Comparison of ENCODE assay signal across 17 cellular contexts in genomic region chr17:75590314-75590761, GRCh38. TPM values are rescaled to one million over a fixed set of nuclear protein-coding genes. Genes with fewer than 3 reads are reported as not detected.
A peak's percentile ranks its signal among the peaks of the same experiment; 100 is the strongest.
DNase-seq lines count a peak whose midpoint lies in the region; ATAC-seq and TF ChIP-seq lines count a peak whose summit lies in the region.
"Had no signal": no experiment of that assay in that cellular context is flagged by ENCODE, and none has a peak within 500 bp of the region (broad histone marks: within the 10 kb centered on the region; RNA-seq: fewer than 3 reads in every experiment).

No MANE protein-coding gene starts in this region.

- H3K9me2 ChIP-seq in SK-N-SH, result no peaks in the 10 kb centered on the region

- H2AFZ ChIP-seq in SK-N-SH (ENCODE audit: low read depth) (no peak overlapping the region), neural progenitor cell (replicated peaks) (no peak overlapping the region)

- WGBS in SK-N-SH (ENCODE audit: low lambda C conversion rate), result over 99% methylated on average over 8 of the region's 8 CpGs

- peak overlapping the region; percentile 73 for H3K27ac Mint-ChIP-seq in central memory CD8-positive, alpha-beta T cell (ENCODE audit: low read depth)
- no peak overlapping the region for H3K27ac Mint-ChIP-seq in neural progenitor cell

- H3K36me3 ChIP-seq in SK-N-SH (replicated peaks in 1 of 2; ENCODE audit: control insufficient read depth in 1 of 2, insufficient read depth in 2 of 2, low read length in 1 of 2), result no peaks in the 10 kb centered on the region
- H3K36me3 ChIP-seq in HEK293 (ENCODE audit: control insufficient read depth in 2 of 2, insufficient read depth in 1 of 2, low read length in 2 of 2), result no peaks in the 10 kb centered on the region
- no peaks in the 10 kb centered on the region for H3K36me3 ChIP-seq in neural progenitor cell
- H3K36me3 ChIP-seq: sigmoid colon had no signal

- ATAC-seq in SK-N-SH treated with all-trans-retinoic acid at 6 μM for 48 hours, result no peak
- no peak for ATAC-seq in central memory CD8-positive, alpha-beta T cell (replicated peaks; ENCODE audit: extremely low read depth, poor library complexity, severe bottlenecking)
- no peak for ATAC-seq in GM21723 (IDR thresholded peaks at IDR 0.05; ENCODE audit: unreplicated experiment)
- ATAC-seq in HG02885 (IDR thresholded peaks at IDR 0.05; ENCODE audit: poor library complexity, unreplicated experiment), result no peak

- peaks cover 2% of the 10 kb centered on the region for H3K36me3 Mint-ChIP-seq in central memory CD8-positive, alpha-beta T cell (ENCODE audit: insufficient read depth)
- no peaks in the 10 kb centered on the region for H3K36me3 Mint-ChIP-seq in neural progenitor cell

- H3K4me1 Mint-ChIP-seq in central memory CD8-positive, alpha-beta T cell, result peaks cover 14% of the 10 kb centered on the region
- H3K4me1 Mint-ChIP-seq in neural progenitor cell, result peaks cover 4% of the 10 kb centered on the region

- CTCF ChIA-PET in SK-N-SH (lab: Yijun Ruan, JAX), result interaction anchor here (0.6 to 4.3 kb wide), 21 partner anchors 12 to 175 kb away, joined by 3 to 41 read pairs (median 4); partner anchors contain the start of genes GALK1, SMIM5 and TSEN54
- CTCF ChIA-PET in HEK293 (lab: Yijun Ruan, JAX), result interaction anchor here (0.7 to 5.1 kb wide), 10 partner anchors 11 to 175 kb away, joined by 3 to 58 read pairs (median 4); partner anchors contain the start of gene SMIM5

- no peak for TF ChIP-seq EP300 in SK-N-SH (IDR thresholded peaks at IDR 0.05; ENCODE audit: borderline replicate concordance in 1 of 2, low read depth in 1 of 2, low read length in 1 of 2)

- no peaks in the 10 kb centered on the region for H3K27me3 Mint-ChIP-seq in central memory CD8-positive, alpha-beta T cell
- peaks cover 28% of the 10 kb centered on the region for H3K27me3 Mint-ChIP-seq in neural progenitor cell (ENCODE audit: insufficient read depth, low read depth)

- H3K79me2 ChIP-seq in SK-N-SH (ENCODE audit: insufficient read depth), result no peaks in the 10 kb centered on the region
- H3K79me2 ChIP-seq in neural progenitor cell (ENCODE audit: low read depth), result no peaks in the 10 kb centered on the region

- peaks cover 0 to 16% of the 10 kb centered on the region in 2 experiments; a peak in 1 of 4 replicates for H3K4me1 ChIP-seq in SK-N-SH (ENCODE audit: control insufficient read depth in 1 of 2, insufficient read depth in 2 of 2, low read depth in 1 of 2, low read length in 1 of 2)
- H3K4me1 ChIP-seq in HEK293 (ENCODE audit: control insufficient read depth, insufficient read depth, low read length), result peaks cover 2% of the 10 kb centered on the region; the same call in 1 of the 2 replicates
- H3K4me1 ChIP-seq in neural progenitor cell, result peaks cover 7% of the 10 kb centered on the region

- H3K27ac ChIP-seq in SK-N-SH (ENCODE audit: low read depth in 2 of 2, low read length in 1 of 2) (no peak overlapping the region), HEK293 (ENCODE audit: extremely low read depth, low read depth, low read length) (no peak overlapping the region), neural progenitor cell (no peak overlapping the region)

- H3K4me2 ChIP-seq in SK-N-SH, result peak overlapping the region; percentile 93; the same call in 1 of the 2 replicates
- no peak overlapping the region for H3K4me2 ChIP-seq in neural progenitor cell

- H3F3A ChIP-seq in SK-N-SH (replicated peaks; ENCODE audit: insufficient read depth) (no peaks in the 10 kb centered on the region), neural progenitor cell (ENCODE audit: low read depth) (peaks cover 19% of the 10 kb centered on the region)

- peak overlapping the region; percentile 18 for H3K4me3 Mint-ChIP-seq in central memory CD8-positive, alpha-beta T cell
- peak overlapping the region; percentile 69 for H3K4me3 Mint-ChIP-seq in neural progenitor cell

- TF ChIP-seq CTCF in SK-N-SH (IDR thresholded peaks at IDR 0.05), result no peak
- TF ChIP-seq CTCF in HEK293 (tag by site-specific recombination; IDR thresholded peaks at IDR 0.05), result no peak
- TF ChIP-seq CTCF in neural progenitor cell (IDR thresholded peaks at IDR 0.05), result no peak

- H3K9me3 ChIP-seq in SK-N-SH (no peaks in the 10 kb centered on the region), HEK293 (ENCODE audit: control insufficient read depth, insufficient read depth, low read depth, low read length) (no peaks in the 10 kb centered on the region), neural progenitor cell (ENCODE audit: low read depth) (no peaks in the 10 kb centered on the region)
- H3K9me3 ChIP-seq: sigmoid colon, stomach had no signal

- H4K20me1 ChIP-seq in SK-N-SH (ENCODE audit: insufficient read depth) (no peaks in the 10 kb centered on the region), neural progenitor cell (ENCODE audit: low read depth) (no peaks in the 10 kb centered on the region)

- no peak for DNase-seq in SK-N-SH
- DNase-seq in central memory CD8-positive, alpha-beta T cell (ENCODE audit: low spot score in 2 of 2), result no peak
- no peak for DNase-seq in neural progenitor cell (ENCODE audit: low spot score)
- no peak for DNase-seq in stimulated activated naive CD4-positive, alpha-beta T cell (lab: John Stamatoyannopoulos, UW)
- DNase-seq: activated CD4-positive, alpha-beta T cell treated with anti-CD3 and anti-CD28 coated beads, Interleukin-2, amount 50 U/mL, for 4 hours; GOT3; KG1; NCI-H1694; NCI-H510A; stomach had no signal

- H3K9me3 Mint-ChIP-seq in central memory CD8-positive, alpha-beta T cell, result no peaks in the 10 kb centered on the region
- H3K9me3 Mint-ChIP-seq in neural progenitor cell, result peaks cover 3% of the 10 kb centered on the region
- H3K9me3 Mint-ChIP-seq: T-helper 1 cell treated with Interleukin-12 subunit alpha and Interleukin-12 subunit beta and Interleukin-4 antibody, amounts not matched to agents 30 μg/mL and 1 μg/mL, for 36 hours had no signal

- no peak for TF ChIP-seq RAD21 in SK-N-SH (IDR thresholded peaks at IDR 0.05; ENCODE audit: low read length)

- peak overlapping the region in 1 of 2 experiments; percentile 64; a peak in 1 of 4 replicates for H3K4me3 ChIP-seq in SK-N-SH (ENCODE audit: low read depth in 2 of 2, low read length in 1 of 2)
- H3K4me3 ChIP-seq in HEK293 (ENCODE audit: low read depth, low read length), result no peak overlapping the region
- H3K4me3 ChIP-seq in neural progenitor cell, result no peak overlapping the region

- H3K9ac ChIP-seq in SK-N-SH, result no peak overlapping the region
- H3K9ac ChIP-seq in neural progenitor cell, result no peak overlapping the region

- POLR2A ChIA-PET in SK-N-SH (lab: Yijun Ruan, JAX) (interaction anchor here (0.7 to 2.6 kb wide), 4 partner anchors 18 to 134 kb away, joined by 3 to 6 read pairs (median 3); partner anchors contain the start of gene LLGL2), HEK293 (lab: Yijun Ruan, JAX) (interaction anchor here (0.7 to 2.5 kb wide), 6 partner anchors 10 to 134 kb away, joined by 3 to 9 read pairs (median 3); partner anchors contain the start of gene TMEM94)

- H3K27me3 ChIP-seq in SK-N-SH (ENCODE audit: insufficient read depth) (no peaks in the 10 kb centered on the region), neural progenitor cell (peaks cover 38% of the 10 kb centered on the region)
- H3K27me3 ChIP-seq: stomach had no signal

TF ChIP-seq in SK-N-SH, 30 proteins besides CTCF, POLR2A, EP300 and RAD21 (continues in another document):
- no peak for TF ChIP-seq SIN3A (IDR thresholded peaks at IDR 0.05; ENCODE audit: borderline replicate concordance, low read depth, low read length)
- no peak for TF ChIP-seq IRF3 (IDR thresholded peaks at IDR 0.05; ENCODE audit: low read depth, low read length)

TF ChIP-seq in SK-N-SH treated with all-trans-retinoic acid at 6 μM for 48 hours, 23 proteins besides CTCF, POLR2A, EP300 and RAD21 (continues in another document):
- TF ChIP-seq ISL1 (CRISPR knock-in tag; IDR thresholded peaks at IDR 0.05) (no peak), GLIS3 (CRISPR knock-in tag; IDR thresholded peaks at IDR 0.05) (no peak), PPARA (CRISPR knock-in tag; IDR thresholded peaks at IDR 0.05; ENCODE audit: borderline replicate concordance) (no peak), CSRNP3 (CRISPR knock-in tag; IDR thresholded peaks at IDR 0.05) (no peak)

TF ChIP-seq in HEK293, 187 proteins besides CTCF, POLR2A, EP300 and RAD21:
- TF ChIP-seq KLF7 (tag by site-specific recombination; IDR thresholded peaks at IDR 0.05; ENCODE audit: borderline replicate concordance) (no peak), ZXDB (tag by site-specific recombination; IDR thresholded peaks at IDR 0.05) (no peak), ZNF596 (tag by site-specific recombination; IDR thresholded peaks at IDR 0.05) (no peak), ZNF37A (tag by site-specific recombination; IDR thresholded peaks at IDR 0.05) (no peak), SCRT2 (tag by site-specific recombination; IDR thresholded peaks at IDR 0.05) (peak; percentile 84), SCRT1 (tag by site-specific recombination; IDR thresholded peaks at IDR 0.05; ENCODE audit: borderline replicate concordance) (peak; percentile 53; the same call in 1 of the 2 replicates)

RNA-seq across cellular contexts. Expression of gene MYO15B, which starts 2.7 kb away (rescaled TPM):
- polyA plus RNA-seq in SK-N-SH (2012; rRNA removed), result 9.7 and 10.3 TPM in 2 replicates
- 1.2 and 2.0 TPM in 2 replicates for polyA plus RNA-seq in SK-N-SH (2012; cell fraction: cytosol; rRNA removed)
- 82.9 and 131 TPM in 2 replicates for polyA plus RNA-seq in SK-N-SH (2012; cell fraction: nucleus; rRNA removed)
- 10.2 and 17.1 TPM in 2 replicates for total RNA-seq in neural progenitor cell (ENCODE audit: low replicate concordance)

RNA-seq across cellular contexts. Expression of gene SMIM5, which starts 42.9 kb away (rescaled TPM):
- polyA plus RNA-seq in SK-N-SH (2012; rRNA removed), result 0.02 TPM in 1 of 2 replicates, not detected in the other
- polyA plus RNA-seq in SK-N-SH (2012; cell fraction: cytosol; rRNA removed), result not detected in 2 replicates
- 0.14 and 0.39 TPM in 2 replicates for polyA plus RNA-seq in SK-N-SH (2012; cell fraction: nucleus; rRNA removed)
- not detected in 2 replicates for total RNA-seq in neural progenitor cell (ENCODE audit: low replicate concordance)
- total RNA-seq: glomerular endothelial cell had no signal
